ENCODE assay signal across 8 cellular contexts in genomic region chr7:36154255-36155212, GRCh38. TPM values are rescaled to one million over a fixed set of nuclear protein-coding genes. Genes with fewer than 3 reads are reported as not detected.
DNase-seq lines count a peak whose midpoint lies in the region; ATAC-seq, FAIRE-seq and TF ChIP-seq lines count a peak whose summit lies in the region.

No MANE protein-coding gene starts in this region.

- H3K9me3 ChIP-seq in HCT116 (ENCODE audit: control insufficient read depth in 1 of 2, insufficient read depth in 1 of 2, low read depth in 1 of 2, low read length in 2 of 2) (no peaks in the 10 kb centered on the region), iPS-20b (ENCODE audit: insufficient read depth, low read depth, low read length) (no peaks in the 10 kb centered on the region), small intestine (ENCODE audit: control insufficient read depth, low read depth) (no peaks in the 10 kb centered on the region)

- H4K20me1 ChIP-seq in HCT116 (ENCODE audit: insufficient read depth) = no peaks in the 10 kb centered on the region

- no peaks in the 10 kb centered on the region for H3K9me2 ChIP-seq in HCT116 (ENCODE audit: insufficient read depth)

- no peaks in the 10 kb centered on the region for H3K79me2 ChIP-seq in HCT116 (ENCODE audit: insufficient read depth, low read length)

- peak overlapping the region; percentile 75 for H3K4me3 Mint-ChIP-seq in activated CD4-positive, alpha-beta memory T cell treated with anti-CD3 and anti-CD28 coated beads for 36 hours

- no peak for DNase-seq in HCT116 (ENCODE audit: low read depth, low spot score)
- no peak for DNase-seq in activated CD4-positive, alpha-beta memory T cell treated with anti-CD3 and anti-CD28 coated beads for 36 hours
- DNase-seq in small intestine = no peak
- DNase-seq in NCI-H1105 (lab: John Stamatoyannopoulos, UW) = no peak
- no peak for DNase-seq in HK-2 (ENCODE audit: unreplicated experiment)
- no peak for DNase-seq in KG1 (lab: John Stamatoyannopoulos, UW)

- peaks cover 8 to 21% of the 10 kb centered on the region in 2 experiments for H3K4me1 ChIP-seq in HCT116 (ENCODE audit: control insufficient read depth in 1 of 2, insufficient read depth in 2 of 2, low read length in 2 of 2)
- peaks cover 17% of the 10 kb centered on the region; the same call in 1 of the 2 replicates for H3K4me1 ChIP-seq in iPS-20b (ENCODE audit: insufficient read depth, low read length)
- H3K4me1 ChIP-seq in small intestine (ENCODE audit: control insufficient read depth in 2 of 2, insufficient read depth in 1 of 2, low read depth in 1 of 2, low read length in 1 of 2) = peaks cover 0 to 14% of the 10 kb centered on the region in 2 donors

- H3K27me3 ChIP-seq in HCT116 (ENCODE audit: insufficient read depth, low read length) = no peaks in the 10 kb centered on the region
- peaks cover 60% of the 10 kb centered on the region for H3K27me3 ChIP-seq in iPS-20b (ENCODE audit: insufficient read depth, low read length)
- H3K27me3 ChIP-seq in small intestine (ENCODE audit: control insufficient read depth in 2 of 2, insufficient read depth in 2 of 2, low read length in 2 of 2) = no peaks in the 10 kb centered on the region

- H3K4me3 ChIP-seq in HCT116 (replicated peaks in 1 of 2; ENCODE audit: low read depth in 1 of 2, low read length in 2 of 2) = peak overlapping the region; percentile 63 to 83; a peak in 3 of 4 replicates
- peak overlapping the region; percentile 77; the same call in 1 of the 2 replicates for H3K4me3 ChIP-seq in iPS-20b (ENCODE audit: low read length)
- peak overlapping the region in 1 of 2 donors; percentile 97 for H3K4me3 ChIP-seq in small intestine (ENCODE audit: low read depth in 1 of 2, low read length in 2 of 2)

- no peak for TF ChIP-seq POLR2A in HCT116 (IDR thresholded peaks at IDR 0.05; ENCODE audit: borderline replicate concordance, extremely low read depth, insufficient read depth, insufficient read length)

- H3K36me3 ChIP-seq in HCT116 (ENCODE audit: control insufficient read depth in 1 of 2, insufficient read depth in 2 of 2, low read length in 2 of 2) (no peaks in the 10 kb centered on the region), iPS-20b (ENCODE audit: insufficient read depth, low read depth, low read length) (no peaks in the 10 kb centered on the region), small intestine (ENCODE audit: control insufficient read depth in 2 of 2, insufficient read depth in 2 of 2, low read length in 2 of 2) (no peaks in the 10 kb centered on the region)

- no peaks in the 10 kb centered on the region for H3K27me3 Mint-ChIP-seq in activated CD4-positive, alpha-beta memory T cell treated with anti-CD3 and anti-CD28 coated beads for 36 hours

- H3K36me3 Mint-ChIP-seq in activated CD4-positive, alpha-beta memory T cell treated with anti-CD3 and anti-CD28 coated beads for 36 hours = no peaks in the 10 kb centered on the region

- BruUV-seq in HCT116 (replicated peaks; lab: Mats Ljungman, UMichigan) = no TSS peak

- no peak for TF ChIP-seq RAD21 in HCT116 (IDR thresholded peaks at IDR 0.05; ENCODE audit: low read depth)

- intact Hi-C loops in HCT116 (cut with micrococcal nuclease) = no loop called here
- intact Hi-C loops in activated CD4-positive, alpha-beta memory T cell treated with anti-CD3 and anti-CD28 coated beads for 36 hours (cut with micrococcal nuclease) = loop anchor here (5.0 to 10.0 kb wide), 2 partner anchors 350 to 1117 kb away; partner anchors contain the start of genes DPY19L1 and SEPTIN7

- H3K27ac ChIP-seq in HCT116 (ENCODE audit: low read depth, low read length) (no peak overlapping the region), iPS-20b (ENCODE audit: low read length) (no peak overlapping the region), small intestine (ENCODE audit: low read depth in 1 of 2, low read length in 1 of 2) (peak overlapping the region; percentile 80 to 93)

- TF ChIP-seq CTCF in HCT116 (IDR thresholded peaks at IDR 0.05 in 2 of 3, conservative IDR thresholded peaks at IDR 0.05 in 1 of 3; ENCODE audit: borderline replicate concordance in 1 of 3, insufficient read depth in 1 of 3, low read depth in 2 of 3, low read length in 2 of 3) = no peak

- peaks cover 27% of the 10 kb centered on the region for H3K4me1 Mint-ChIP-seq in activated CD4-positive, alpha-beta memory T cell treated with anti-CD3 and anti-CD28 coated beads for 36 hours (ENCODE audit: low read depth)

- CTCF ChIA-PET in HCT116 (lab: Charles Lee) = no interaction called here
- CTCF ChIA-PET in activated CD4-positive, alpha-beta memory T cell treated with anti-CD3 and anti-CD28 coated beads for 36 hours (lab: Charles Lee) = no interaction called here

- H3K4me2 ChIP-seq in HCT116 (ENCODE audit: low read length) = peak overlapping the region; percentile 97

- no peak for FAIRE-seq in small intestine (lab: Jason Lieb, UNC)

- RAD21 ChIA-PET in HCT116 (lab: Charles Lee; ENCODE audit: low non-redundant PET in 1 of 2, low total read pairs in 2 of 2, uncharacterized antibody in 2 of 2, unreplicated experiment in 2 of 2) = no interaction called here

- no peak overlapping the region for H2AFZ ChIP-seq in HCT116 (ENCODE audit: low read depth, low read length, poor library complexity, severe bottlenecking)

- no peaks in the 10 kb centered on the region for H3K9me3 Mint-ChIP-seq in activated CD4-positive, alpha-beta memory T cell treated with anti-CD3 and anti-CD28 coated beads for 36 hours

- ATAC-seq in HCT116 (no peak), HG03025 (IDR thresholded peaks at IDR 0.05; ENCODE audit: low FRiP score, unreplicated experiment) (no peak)

- 86 to 93% (median 90%) methylated on average over 44 of the region's 44 CpGs for WGBS in small intestine, 3 donors

- H3K9ac ChIP-seq in HCT116 (ENCODE audit: low read length) = no peak overlapping the region
- no peak overlapping the region for H3K9ac ChIP-seq in iPS-20b (ENCODE audit: low read depth, low read length)

- no peak overlapping the region for H3K27ac Mint-ChIP-seq in activated CD4-positive, alpha-beta memory T cell treated with anti-CD3 and anti-CD28 coated beads for 36 hours

- POLR2A ChIA-PET in HCT116 (lab: Charles Lee) = no interaction called here
- POLR2A ChIA-PET in activated CD4-positive, alpha-beta memory T cell treated with anti-CD3 and anti-CD28 coated beads for 36 hours (lab: Charles Lee) = interaction anchor here (0.5 kb wide), 1 partner anchor 123 kb away, joined by 3 read pairs; no protein-coding TSS in a partner anchor

TF ChIP-seq in HCT116, 20 proteins besides CTCF, POLR2A, EP300 and RAD21:
- TF ChIP-seq EZH2phosphoT487 (IDR thresholded peaks at IDR 0.05; ENCODE audit: borderline replicate concordance) (no peak), YY1 (IDR thresholded peaks at IDR 0.05; ENCODE audit: extremely low read depth, insufficient replicate concordance, low read depth, low read length) (no peak), ELF1 (IDR thresholded peaks at IDR 0.05; ENCODE audit: borderline replicate concordance, low read depth) (no peak), POLR2AphosphoS5 (IDR thresholded peaks at IDR 0.05; ENCODE audit: low read depth, low read length) (no peak), SRF (IDR thresholded peaks at IDR 0.05; ENCODE audit: low read depth) (no peak), CBX3 (IDR thresholded peaks at IDR 0.05; ENCODE audit: low read depth) (no peak), ZFX (IDR thresholded peaks at IDR 0.05) (no peak)
- TF ChIP-seq, protein P1, sequence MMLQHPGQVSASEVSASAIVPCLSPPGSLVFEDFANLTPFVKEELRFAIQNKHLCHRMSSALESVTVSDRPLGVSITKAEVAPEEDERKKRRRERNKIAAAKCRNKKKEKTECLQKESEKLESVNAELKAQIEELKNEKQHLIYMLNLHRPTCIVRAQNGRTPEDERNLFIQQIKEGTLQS (IDR thresholded peaks at IDR 0.05) = no peak

RNA-seq across cellular contexts. Expression of gene EEPD1, which starts 1.5 kb away (rescaled TPM):
- 4.2 TPM for total RNA-seq in HCT116 (2021; ENCODE audit: unreplicated experiment)
- polyA plus RNA-seq in HCT116 (2012) = 4.2 and 4.3 TPM in 2 replicates
- 1 to 10 TPM; 1.2 to 1.3 TPM for total RNA-seq in activated CD4-positive, alpha-beta memory T cell treated with anti-CD3 and anti-CD28 coated beads for 36 hours
- 100 to 1,000 TPM in 2 of 3 donors, 10 to 100 TPM in 1; 18.3 to 175 (median 154) TPM for polyA plus RNA-seq in small intestine

Comparison
In these comparisons a context has a peak if more than half of its experiments do, and no peak if none do; other contexts are left out.
1. H3K27ac ChIP-seq: peak in small intestine (2 of 2); none in HCT116 (single experiment) and iPS-20b (single experiment).